10 cellular contexts compared by ENCODE assay signal in genomic region chr5:150158170-150158949, GRCh38. TPM values are rescaled to one million over a fixed set of nuclear protein-coding genes. Genes with fewer than 3 reads are reported as not detected.
DNase-seq lines count a peak whose midpoint lies in the region; ATAC-seq and TF ChIP-seq lines count a peak whose summit lies in the region.
"Had no signal": no experiment of that assay in that cellular context is flagged by ENCODE, and none has a peak within 500 bp of the region (broad histone marks: within the 10 kb centered on the region; RNA-seq: fewer than 3 reads in every experiment).

No MANE protein-coding gene starts in this region.

- H3K27me3 ChIP-seq in SJCRH30: no peaks in the 10 kb centered on the region
- no peaks in the 10 kb centered on the region for H3K27me3 ChIP-seq in dorsolateral prefrontal cortex
- H3K27me3 ChIP-seq in tibial nerve: no peaks in the 10 kb centered on the region
- H3K27me3 ChIP-seq: body of pancreas had no signal

- H3K4me3 Mint-ChIP-seq in mesothelial cell of epicardium: no peak overlapping the region
- H3K4me3 Mint-ChIP-seq in activated CD8-positive, alpha-beta memory T cell treated with anti-CD3 and anti-CD28 coated beads, Interleukin-2, amount 10 ng/mL, durations not matched to agents 7 days and 5 days: no peak overlapping the region

- H3K27ac ChIP-seq in SJCRH30 (no peak overlapping the region), dorsolateral prefrontal cortex (peak overlapping the region in 39 of 59 donors; percentile 4 to 96 (median 59)), tibial nerve (peak overlapping the region; percentile 34 to 99 (median 82))

- TF ChIP-seq CTCF in dorsolateral prefrontal cortex (IDR thresholded peaks at IDR 0.05 in 54 of 56, conservative IDR thresholded peaks at IDR 0.05 in 2 of 56; ENCODE audit: low read depth in 1 of 56, partially characterized antibody in 56 of 56): no peak
- no peak for TF ChIP-seq CTCF in mesothelial cell of epicardium (IDR thresholded peaks at IDR 0.05; ENCODE audit: unreplicated experiment)
- no peak for TF ChIP-seq CTCF in tibial nerve (IDR thresholded peaks at IDR 0.05)

- peak overlapping the region; percentile 86 for H3K27ac Mint-ChIP-seq in mesothelial cell of epicardium
- no peak overlapping the region for H3K27ac Mint-ChIP-seq in activated CD8-positive, alpha-beta memory T cell treated with anti-CD3 and anti-CD28 coated beads, Interleukin-2, amount 10 ng/mL, durations not matched to agents 7 days and 5 days

- H3K9me3 ChIP-seq in SJCRH30 (replicated peaks) (no peaks in the 10 kb centered on the region), tibial nerve (no peaks in the 10 kb centered on the region)
- H3K9me3 ChIP-seq: body of pancreas had no signal

- CTCF ChIA-PET in activated CD8-positive, alpha-beta memory T cell treated with anti-CD3 and anti-CD28 coated beads, Interleukin-2, amount 10 ng/mL, durations not matched to agents 7 days and 5 days (lab: Charles Lee): interaction anchor here (1.1 to 2.7 kb wide), 7 partner anchors 9 to 192 kb away, joined by 3 to 11 read pairs (median 10); no protein-coding TSS in a partner anchor

- H3K4me3 ChIP-seq in SJCRH30: no peak overlapping the region
- peak overlapping the region in 1 of 59 donors; percentile 16 for H3K4me3 ChIP-seq in dorsolateral prefrontal cortex
- no peak overlapping the region for H3K4me3 ChIP-seq in tibial nerve
- H3K4me3 ChIP-seq: body of pancreas had no signal

- no peak for ATAC-seq in activated CD8-positive, alpha-beta memory T cell treated with anti-CD3 and anti-CD28 coated beads, Interleukin-2, amount 10 ng/mL, durations not matched to agents 7 days and 5 days
- no peak for ATAC-seq in GM19463 (IDR thresholded peaks at IDR 0.05; ENCODE audit: unreplicated experiment)
- ATAC-seq: body of pancreas, left lobe of liver had no signal

- WGBS in tibial nerve, 2 donors: 28 to 46% methylated on average over 9 to 12 of the region's 12 CpGs

- no peak for TF ChIP-seq POLR2A in tibial nerve (IDR thresholded peaks at IDR 0.05)

- no peak for TF ChIP-seq EP300 in tibial nerve (IDR thresholded peaks at IDR 0.05)

- H3K36me3 Mint-ChIP-seq in mesothelial cell of epicardium: no peaks in the 10 kb centered on the region
- H3K36me3 Mint-ChIP-seq in activated CD8-positive, alpha-beta memory T cell treated with anti-CD3 and anti-CD28 coated beads, Interleukin-2, amount 10 ng/mL, durations not matched to agents 7 days and 5 days: peaks cover 9% of the 10 kb centered on the region

- intact Hi-C loops in dorsolateral prefrontal cortex (cut with DNase I): loop anchor here in 1 of 2 donors (10.0 kb wide), 1 partner anchor 286 kb away; the partner anchor contains the start of gene RPS14

- H3K36me3 ChIP-seq in SJCRH30: no peaks in the 10 kb centered on the region
- H3K36me3 ChIP-seq in tibial nerve: peaks cover 0 to under 1% (median 0%) of the 10 kb centered on the region in 3 donors

- peak; percentile 57 to 61 for DNase-seq in SJCRH30
- no peak for DNase-seq in dorsolateral prefrontal cortex
- no peak for DNase-seq in mesothelial cell of epicardium (ENCODE audit: low spot score in 2 of 2, unreplicated experiment in 2 of 2)
- no peak for DNase-seq in tibial nerve (ENCODE audit: low spot score in 2 of 2)
- DNase-seq in stimulated activated CD4-positive, alpha-beta T cell treated with anti-CD3 and anti-CD28 coated beads, Interleukin-4, amount 100 ng/mL, for 1 hour: no peak
- DNase-seq in activated CD8-positive, alpha-beta memory T cell treated with anti-CD3 and anti-CD28 coated beads, Interleukin-2, amount 10 ng/mL, durations not matched to agents 7 days and 5 days: no peak
- DNase-seq: body of pancreas, RPMI8226 had no signal

- peaks cover 22% of the 10 kb centered on the region; the same call in 1 of the 2 replicates for H3K4me1 ChIP-seq in SJCRH30
- H3K4me1 ChIP-seq in tibial nerve: peaks cover 0 to 77% (median 24%) of the 10 kb centered on the region in 4 donors
- H3K4me1 ChIP-seq: body of pancreas had no signal

- H3K27me3 Mint-ChIP-seq in mesothelial cell of epicardium (ENCODE audit: low read depth): no peaks in the 10 kb centered on the region
- peaks cover 14% of the 10 kb centered on the region for H3K27me3 Mint-ChIP-seq in activated CD8-positive, alpha-beta memory T cell treated with anti-CD3 and anti-CD28 coated beads, Interleukin-2, amount 10 ng/mL, durations not matched to agents 7 days and 5 days

- no peaks in the 10 kb centered on the region for H3K9me3 Mint-ChIP-seq in mesothelial cell of epicardium
- H3K9me3 Mint-ChIP-seq in activated CD8-positive, alpha-beta memory T cell treated with anti-CD3 and anti-CD28 coated beads, Interleukin-2, amount 10 ng/mL, durations not matched to agents 7 days and 5 days (ENCODE audit: low read depth): no peaks in the 10 kb centered on the region

- peaks cover 58% of the 10 kb centered on the region for H3K4me1 Mint-ChIP-seq in mesothelial cell of epicardium
- H3K4me1 Mint-ChIP-seq in activated CD8-positive, alpha-beta memory T cell treated with anti-CD3 and anti-CD28 coated beads, Interleukin-2, amount 10 ng/mL, durations not matched to agents 7 days and 5 days: peaks cover 26% of the 10 kb centered on the region

RNA-seq across cellular contexts. Expression of gene PDGFRB, which starts 2.7 kb away (rescaled TPM):
- total RNA-seq in SJCRH30 (2014; rRNA removed; shearing (Covaris generic)): 4.7 and 7.2 TPM in 2 replicates
- 100 to 1,000 TPM in 13 of 120 experiments, 10 to 100 TPM in 107; 34.7 to 209 (median 68.0) TPM for total RNA-seq in dorsolateral prefrontal cortex
- 100 to 105 TPM (median 102 TPM) in 3 replicates for total RNA-seq in mesothelial cell of epicardium
- total RNA-seq in tibial nerve: 100 to 1,000 TPM; 171 to 354 (median 217) TPM
- total RNA-seq in activated CD8-positive, alpha-beta memory T cell treated with anti-CD3 and anti-CD28 coated beads, Interleukin-2, amount 10 ng/mL, durations not matched to agents 7 days and 5 days: 10 to 100 TPM; 53.3 to 68.9 TPM

RNA-seq across cellular contexts. Expression of gene CDX1, which starts 8.2 kb away (rescaled TPM):
- not detected in 2 replicates for total RNA-seq in SJCRH30 (2014; rRNA removed; shearing (Covaris generic))
- total RNA-seq in dorsolateral prefrontal cortex: under 1 TPM in 33 of 120 experiments, not detected in 87; 0.23 to 0.90 (median 0.48) TPM
- 0.51 to 1.1 TPM (median 0.68 TPM) in 3 replicates for total RNA-seq in mesothelial cell of epicardium
- 1 to 10 TPM in 1 of 4 donors, under 1 TPM in 1, not detected in 2; 0.22 to 2.5 TPM for total RNA-seq in tibial nerve
- not detected for total RNA-seq in activated CD8-positive, alpha-beta memory T cell treated with anti-CD3 and anti-CD28 coated beads, Interleukin-2, amount 10 ng/mL, durations not matched to agents 7 days and 5 days
- total RNA-seq: body of pancreas had no signal

RNA-seq across cellular contexts. Expression of gene SLC6A7, which starts 31.5 kb away (rescaled TPM):
- total RNA-seq in SJCRH30 (2014; rRNA removed; shearing (Covaris generic)): not detected in 2 replicates
- total RNA-seq in dorsolateral prefrontal cortex: 10 to 100 TPM; 11.5 to 82.1 (median 47.8) TPM
- total RNA-seq in mesothelial cell of epicardium: not detected in 3 replicates
- total RNA-seq in tibial nerve: not detected
- total RNA-seq in activated CD8-positive, alpha-beta memory T cell treated with anti-CD3 and anti-CD28 coated beads, Interleukin-2, amount 10 ng/mL, durations not matched to agents 7 days and 5 days: not detected
- total RNA-seq: body of pancreas, left lobe of liver had no signal

Comparison
In these comparisons a context has a peak if more than half of its experiments do, and no peak if none do; other contexts are left out.
1. DNase-seq: peak in SJCRH30 (2 of 2); none in dorsolateral prefrontal cortex (0 of 10), mesothelial cell of epicardium (0 of 2), tibial nerve (0 of 2), stimulated activated CD4-positive, alpha-beta T cell treated with anti-CD3 and anti-CD28 coated beads, Interleukin-4, amount 100 ng/mL, for 1 hour (single experiment) and activated CD8-positive, alpha-beta memory T cell treated with anti-CD3 and anti-CD28 coated beads, Interleukin-2, amount 10 ng/mL, durations not matched to agents 7 days and 5 days (single experiment).
2. RNA of gene SLC6A7, which starts 31.5 kb away (total RNA-seq): 11.5 to 82.1 TPM in dorsolateral prefrontal cortex; not detected in activated CD8-positive, alpha-beta memory T cell treated with anti-CD3 and anti-CD28 coated beads, Interleukin-2, amount 10 ng/mL, durations not matched to agents 7 days and 5 days, not detected in mesothelial cell of epicardium, not detected in SJCRH30 and not detected in tibial nerve; every median in the first group is over 10 times any median in the second.